In the genomic region with DNA sequence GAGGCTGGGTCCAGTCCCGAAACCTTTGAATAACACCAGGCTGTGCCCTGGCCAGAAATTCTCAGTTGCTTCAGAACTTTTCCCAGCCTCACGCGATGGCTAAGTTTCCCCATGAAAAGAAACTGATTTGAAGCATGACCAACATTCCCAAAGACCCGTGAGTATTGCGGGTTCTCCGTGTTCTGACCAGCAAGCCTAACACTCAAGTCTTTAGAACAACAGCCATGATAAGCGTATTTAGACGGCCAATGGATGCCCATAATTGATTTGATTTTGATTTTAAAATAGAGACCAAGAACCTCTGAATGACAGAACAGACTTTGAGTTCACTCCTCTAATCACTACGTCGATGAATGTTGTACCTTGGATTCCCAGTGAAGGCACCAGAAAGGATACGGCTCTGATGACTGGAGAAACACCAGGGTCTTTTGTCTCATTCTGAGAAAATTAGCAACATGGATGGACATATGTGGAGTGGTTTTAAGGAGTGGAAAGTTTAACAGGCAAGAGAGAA, we compare ENCODE assay signal across 25 cellular contexts. TPM values are rescaled to one million over a fixed set of nuclear protein-coding genes. Genes with fewer than 3 reads are reported as not detected.
"Had no signal": no experiment of that assay in that cellular context is flagged by ENCODE, and none has a peak within 500 bp of the region (broad histone marks: within the 10 kb centered on the region; RNA-seq: fewer than 3 reads in every experiment).

No MANE protein-coding gene starts in this region.

- H3K9me3 ChIP-seq: adrenal gland had no signal

- H3K4me3 ChIP-seq: adrenal gland, body of pancreas, breast epithelium had no signal

- ATAC-seq: activated CD4-positive, alpha-beta T cell treated with anti-CD3 and anti-CD28 coated beads for 36 hours; activated CD4-positive, CD25-positive, alpha-beta regulatory T cell treated with anti-CD3 and anti-CD28 coated beads, Interleukin-2, amount 50 U/mL, for 24 hours; body of pancreas had no signal

- H3K9me3 Mint-ChIP-seq: activated naive CD4-positive, alpha-beta T cell treated with anti-CD3 and anti-CD28 coated beads, Interleukin-2, amount 50 U/mL, for 24 hours had no signal

- H3K27ac Mint-ChIP-seq: activated CD4-positive, alpha-beta memory T cell treated with anti-CD3 and anti-CD28 coated beads, Interleukin-2, amount 10 ng/mL, durations not matched to agents 7 days and 5 days; activated CD4-positive, alpha-beta T cell treated with anti-CD3 and anti-CD28 coated beads for 36 hours; activated CD4-positive, alpha-beta T cell treated with anti-CD3 and anti-CD28 coated beads, Interleukin-2, amount 10 ng/mL, durations not matched to agents 7 days and 5 days; activated CD8-positive, alpha-beta memory T cell treated with anti-CD3 and anti-CD28 coated beads, Interleukin-2, amount 10 ng/mL, durations not matched to agents 7 days and 5 days; activated CD8-positive, alpha-beta T cell treated with anti-CD3 and anti-CD28 coated beads, Interleukin-2, amount 10 ng/mL, durations not matched to agents 7 days and 5 days; activated naive CD4-positive, alpha-beta T cell treated with anti-CD3 and anti-CD28 coated beads, Interleukin-2, amount 10 ng/mL, durations not matched to agents 7 days and 5 days; activated naive CD8-positive, alpha-beta T cell; activated naive CD8-positive, alpha-beta T cell treated with anti-CD3 and anti-CD28 coated beads, Interleukin-2, amount 10 ng/mL, durations not matched to agents 7 days and 5 days; activated T-cell treated with anti-CD3 and anti-CD28 coated beads, Interleukin-2, amount 50 U/mL, for 24 hours; activated T-helper 2 cell treated with anti-CD3 and anti-CD28 coated beads, Interferon-gamma antibody, Interleukin-2, Interleukin-4, amounts not matched to agents 10 μg/mL and 5 μg/mL and 100 μg/mL, durations not matched to agents 14 hours and 24 hours and 36 hours; T-helper 1 cell treated with Interleukin-12 subunit alpha and Interleukin-12 subunit beta and Interleukin-4 antibody, amounts not matched to agents 30 μg/mL and 1 μg/mL, for 36 hours; T-helper 2 cell treated with Interferon-gamma antibody and Interleukin-4, amounts not matched to agents 5 μg/mL and 100 μg/mL, for 36 hours had no signal

- H3K36me3 Mint-ChIP-seq: activated CD8-positive, alpha-beta memory T cell treated with anti-CD3 and anti-CD28 coated beads, Interleukin-2, amount 10 ng/mL, durations not matched to agents 7 days and 5 days; activated naive CD4-positive, alpha-beta T cell treated with anti-CD3 and anti-CD28 coated beads, Interleukin-2, amount 10 ng/mL, durations not matched to agents 7 days and 5 days; activated naive CD4-positive, alpha-beta T cell treated with anti-CD3 and anti-CD28 coated beads, Interleukin-2, amount 50 U/mL, for 24 hours; activated naive CD8-positive, alpha-beta T cell treated with anti-CD3 and anti-CD28 coated beads, Interleukin-2, amount 10 ng/mL, durations not matched to agents 7 days and 5 days had no signal

- H3K36me3 ChIP-seq: adrenal gland, brain microvascular endothelial cell, breast epithelium had no signal

- H3K4me3 Mint-ChIP-seq: activated CD4-positive, alpha-beta memory T cell treated with anti-CD3 and anti-CD28 coated beads, Interleukin-2, amount 10 ng/mL, durations not matched to agents 7 days and 5 days; activated CD4-positive, alpha-beta T cell treated with anti-CD3 and anti-CD28 coated beads for 36 hours; activated CD4-positive, alpha-beta T cell treated with anti-CD3 and anti-CD28 coated beads, Interleukin-2, amount 10 ng/mL, durations not matched to agents 7 days and 5 days; activated CD8-positive, alpha-beta memory T cell treated with anti-CD3 and anti-CD28 coated beads, Interleukin-2, amount 10 ng/mL, durations not matched to agents 7 days and 5 days; activated CD8-positive, alpha-beta T cell treated with anti-CD3 and anti-CD28 coated beads, Interleukin-2, amount 10 ng/mL, durations not matched to agents 7 days and 5 days; activated naive CD4-positive, alpha-beta T cell treated with anti-CD3 and anti-CD28 coated beads, Interleukin-2, amount 10 ng/mL, durations not matched to agents 7 days and 5 days; activated naive CD4-positive, alpha-beta T cell treated with anti-CD3 and anti-CD28 coated beads, Interleukin-2, amount 50 U/mL, for 24 hours; activated naive CD8-positive, alpha-beta T cell; activated naive CD8-positive, alpha-beta T cell treated with anti-CD3 and anti-CD28 coated beads, Interleukin-2, amount 10 ng/mL, durations not matched to agents 7 days and 5 days; activated T-cell treated with anti-CD3 and anti-CD28 coated beads, Interleukin-2, amount 50 U/mL, for 24 hours; T-helper 1 cell treated with Interleukin-12 subunit alpha and Interleukin-12 subunit beta and Interleukin-4 antibody, amounts not matched to agents 30 μg/mL and 1 μg/mL, for 36 hours; T-helper 2 cell treated with Interferon-gamma antibody and Interleukin-4, amounts not matched to agents 5 μg/mL and 100 μg/mL, for 36 hours had no signal

- FAIRE-seq: astrocyte, TTC549 had no signal

- H3K27ac ChIP-seq: adrenal gland, body of pancreas, brain microvascular endothelial cell, breast epithelium, VCaP had no signal

- H3K4me1 ChIP-seq: adrenal gland, body of pancreas, breast epithelium had no signal

- H3K4me1 Mint-ChIP-seq: activated CD4-positive, alpha-beta memory T cell treated with anti-CD3 and anti-CD28 coated beads, Interleukin-2, amount 10 ng/mL, durations not matched to agents 7 days and 5 days; activated CD4-positive, alpha-beta T cell treated with anti-CD3 and anti-CD28 coated beads for 36 hours; activated CD4-positive, alpha-beta T cell treated with anti-CD3 and anti-CD28 coated beads, Interleukin-2, amount 10 ng/mL, durations not matched to agents 7 days and 5 days; activated CD8-positive, alpha-beta memory T cell treated with anti-CD3 and anti-CD28 coated beads, Interleukin-2, amount 10 ng/mL, durations not matched to agents 7 days and 5 days; activated naive CD4-positive, alpha-beta T cell treated with anti-CD3 and anti-CD28 coated beads, Interleukin-2, amount 10 ng/mL, durations not matched to agents 7 days and 5 days; activated naive CD4-positive, alpha-beta T cell treated with anti-CD3 and anti-CD28 coated beads, Interleukin-2, amount 50 U/mL, for 24 hours; activated naive CD8-positive, alpha-beta T cell treated with anti-CD3 and anti-CD28 coated beads, Interleukin-2, amount 10 ng/mL, durations not matched to agents 7 days and 5 days had no signal

- DNase-seq: activated gamma-delta T cell; activated naive CD8-positive, alpha-beta T cell treated with anti-CD3 and anti-CD28 coated beads, Interleukin-2, amount 10 ng/mL, durations not matched to agents 7 days and 5 days; aorta had no signal

RNA-seq across cellular contexts. Expression of a gene that starts 43.9 kb away (rescaled TPM):
- polyA plus RNA-seq: aorta had no signal

RNA-seq across cellular contexts. Expression of a gene that starts 55.5 kb away (rescaled TPM):
- total RNA-seq: activated CD4-positive, alpha-beta memory T cell treated with anti-CD3 and anti-CD28 coated beads, Interleukin-2, amount 10 ng/mL, durations not matched to agents 7 days and 5 days; activated CD4-positive, alpha-beta T cell treated with anti-CD3 and anti-CD28 coated beads for 36 hours; activated CD4-positive, alpha-beta T cell treated with anti-CD3 and anti-CD28 coated beads, Interleukin-2, amount 10 ng/mL, durations not matched to agents 7 days and 5 days; activated CD8-positive, alpha-beta memory T cell treated with anti-CD3 and anti-CD28 coated beads, Interleukin-2, amount 10 ng/mL, durations not matched to agents 7 days and 5 days; activated CD8-positive, alpha-beta T cell treated with anti-CD3 and anti-CD28 coated beads, Interleukin-2, amount 10 ng/mL, durations not matched to agents 7 days and 5 days; activated naive CD8-positive, alpha-beta T cell treated with anti-CD3 and anti-CD28 coated beads, Interleukin-2, amount 10 ng/mL, durations not matched to agents 7 days and 5 days; activated T-helper 2 cell treated with anti-CD3 and anti-CD28 coated beads, Interferon-gamma antibody, Interleukin-2, Interleukin-4, amounts not matched to agents 10 μg/mL and 5 μg/mL and 100 μg/mL, durations not matched to agents 14 hours and 24 hours and 36 hours; aorta; body of pancreas; breast epithelium; cardiac septum; cerebellum had no signal
- polyA plus RNA-seq: aorta had no signal
